ENCODE assay signal across 1 cellular context in the genomic region with DNA sequence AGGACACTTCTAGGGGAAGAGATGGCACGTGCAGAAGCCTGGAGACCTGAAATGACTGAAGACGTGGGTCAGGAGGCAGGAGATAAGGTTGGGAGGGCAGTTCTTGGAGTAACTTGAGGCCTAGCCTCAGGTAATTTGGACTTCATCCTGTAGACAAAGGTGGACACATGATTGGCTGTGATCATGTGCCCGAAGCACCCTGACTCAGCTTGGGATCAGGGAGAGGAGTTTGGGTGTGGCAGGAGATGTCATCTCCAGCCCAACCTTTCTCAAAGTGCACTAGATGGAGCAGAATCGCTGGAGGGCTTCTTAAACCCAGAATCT.
TF ChIP-seq lines count a peak whose summit lies in the region.

No MANE protein-coding gene starts in this region.

TF ChIP-seq in neural cell, 6 proteins besides CTCF, POLR2A, EP300 and RAD21:
- TF ChIP-seq, protein P1, sequence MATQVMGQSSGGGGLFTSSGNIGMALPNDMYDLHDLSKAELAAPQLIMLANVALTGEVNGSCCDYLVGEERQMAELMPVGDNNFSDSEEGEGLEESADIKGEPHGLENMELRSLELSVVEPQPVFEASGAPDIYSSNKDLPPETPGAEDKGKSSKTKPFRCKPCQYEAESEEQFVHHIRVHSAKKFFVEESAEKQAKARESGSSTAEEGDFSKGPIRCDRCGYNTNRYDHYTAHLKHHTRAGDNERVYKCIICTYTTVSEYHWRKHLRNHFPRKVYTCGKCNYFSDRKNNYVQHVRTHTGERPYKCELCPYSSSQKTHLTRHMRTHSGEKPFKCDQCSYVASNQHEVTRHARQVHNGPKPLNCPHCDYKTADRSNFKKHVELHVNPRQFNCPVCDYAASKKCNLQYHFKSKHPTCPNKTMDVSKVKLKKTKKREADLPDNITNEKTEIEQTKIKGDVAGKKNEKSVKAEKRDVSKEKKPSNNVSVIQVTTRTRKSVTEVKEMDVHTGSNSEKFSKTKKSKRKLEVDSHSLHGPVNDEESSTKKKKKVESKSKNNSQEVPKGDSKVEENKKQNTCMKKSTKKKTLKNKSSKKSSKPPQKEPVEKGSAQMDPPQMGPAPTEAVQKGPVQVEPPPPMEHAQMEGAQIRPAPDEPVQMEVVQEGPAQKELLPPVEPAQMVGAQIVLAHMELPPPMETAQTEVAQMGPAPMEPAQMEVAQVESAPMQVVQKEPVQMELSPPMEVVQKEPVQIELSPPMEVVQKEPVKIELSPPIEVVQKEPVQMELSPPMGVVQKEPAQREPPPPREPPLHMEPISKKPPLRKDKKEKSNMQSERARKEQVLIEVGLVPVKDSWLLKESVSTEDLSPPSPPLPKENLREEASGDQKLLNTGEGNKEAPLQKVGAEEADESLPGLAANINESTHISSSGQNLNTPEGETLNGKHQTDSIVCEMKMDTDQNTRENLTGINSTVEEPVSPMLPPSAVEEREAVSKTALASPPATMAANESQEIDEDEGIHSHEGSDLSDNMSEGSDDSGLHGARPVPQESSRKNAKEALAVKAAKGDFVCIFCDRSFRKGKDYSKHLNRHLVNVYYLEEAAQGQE (IDR thresholded peaks at IDR 0.05; ENCODE audit: borderline replicate concordance): no peak
- TF ChIP-seq POLR2AphosphoS5 (IDR thresholded peaks at IDR 0.05) (no peak), TAF1 (IDR thresholded peaks at IDR 0.05; ENCODE audit: low read depth) (no peak), SMC3 (conservative IDR thresholded peaks at IDR 0.05; ENCODE audit: poor library complexity) (no peak), EZH2 (IDR thresholded peaks at IDR 0.05; ENCODE audit: borderline replicate concordance, insufficient read depth, low read length, poor library complexity, severe bottlenecking) (no peak), MXI1 (conservative IDR thresholded peaks at IDR 0.05; ENCODE audit: poor library complexity, severe bottlenecking) (no peak)
